9 cellular contexts compared by ENCODE assay signal in the genomic region with DNA sequence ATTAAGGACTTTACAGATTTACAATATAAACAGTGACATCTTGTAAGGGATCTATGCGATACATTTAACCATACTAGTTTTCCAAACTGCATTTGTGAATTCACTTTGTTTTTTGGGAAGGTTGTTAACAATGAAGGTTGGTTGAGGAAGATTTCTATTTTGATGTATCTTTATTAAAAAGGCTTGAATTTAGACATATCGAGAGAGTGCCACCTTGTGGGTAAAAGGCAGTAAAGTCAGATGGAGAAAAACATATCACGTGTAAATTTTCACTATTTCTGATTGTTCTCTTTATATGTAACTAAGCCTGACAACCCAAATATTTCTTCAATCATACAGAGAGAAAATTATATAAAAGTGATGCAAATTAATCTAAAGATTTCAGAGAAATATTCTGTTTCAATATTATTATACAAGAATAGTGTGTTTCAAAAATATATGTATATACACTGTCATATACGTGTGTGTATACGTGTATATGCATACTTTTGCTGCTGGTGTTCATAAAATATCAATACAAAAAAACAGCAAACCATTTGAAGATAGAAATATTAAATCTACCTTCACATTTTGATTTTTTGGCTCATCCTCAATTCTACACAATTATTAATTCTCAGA.
A peak's percentile ranks its signal among the peaks of the same experiment; 100 is the strongest.
DNase-seq lines count a peak whose midpoint lies in the region; ATAC-seq and TF ChIP-seq lines count a peak whose summit lies in the region.
"Had no signal": no experiment of that assay in that cellular context is flagged by ENCODE, and none has a peak within 500 bp of the region (broad histone marks: within the 10 kb centered on the region; RNA-seq: fewer than 3 reads in every experiment).

No MANE protein-coding gene starts in this region.

- no peak overlapping the region for H3K4me2 ChIP-seq in neural progenitor cell

- no peak for ATAC-seq in GM21529 (IDR thresholded peaks at IDR 0.05; ENCODE audit: unreplicated experiment)

- no peaks in the 10 kb centered on the region for H3K79me2 ChIP-seq in neural progenitor cell (ENCODE audit: low read depth)

- no peaks in the 10 kb centered on the region for H3K9me3 ChIP-seq in neural progenitor cell (ENCODE audit: low read depth)

- POLR2A ChIA-PET in GM10248 (lab: Yijun Ruan, JAX) = no interaction called here

- CTCF ChIA-PET in GM10248 (lab: Yijun Ruan, JAX) = no interaction called here

- peak; percentile 38 for TF ChIP-seq CTCF in GM10248 (IDR thresholded peaks at IDR 0.05; ENCODE audit: control extremely low read depth, extremely low read depth, low read depth, missing control alignments)
- peak; percentile 61 for TF ChIP-seq CTCF in LNCaP clone FGC (IDR thresholded peaks at IDR 0.05; ENCODE audit: control insufficient read depth, extremely low read depth, insufficient read depth)
- TF ChIP-seq CTCF in chondrocyte (IDR thresholded peaks at IDR 0.05) = peak; percentile 83
- peak; percentile 75 for TF ChIP-seq CTCF in neural progenitor cell (IDR thresholded peaks at IDR 0.05)

- H3K36me3 Mint-ChIP-seq in chondrocyte (ENCODE audit: low read depth) (no peaks in the 10 kb centered on the region), neural progenitor cell (no peaks in the 10 kb centered on the region)

- no peaks in the 10 kb centered on the region for H3F3A ChIP-seq in neural progenitor cell (ENCODE audit: low read depth)

- H3K27ac Mint-ChIP-seq in chondrocyte (ENCODE audit: unreplicated experiment) (no peak overlapping the region), neural progenitor cell (no peak overlapping the region)
- H3K27ac Mint-ChIP-seq: dendritic cell treated with granulocyte-macrophage colony-stimulating factor and Interleukin-4, amounts not matched to agents 40 ng/mL and 50 ng/mL, for 4 days had no signal

- H3K4me3 ChIP-seq in LNCaP clone FGC (ENCODE audit: low read depth, low read length) = no peak overlapping the region
- H3K4me3 ChIP-seq in neural progenitor cell = no peak overlapping the region

- peak; percentile 7 for DNase-seq in GM10248 (ENCODE audit: extremely low spot score)
- DNase-seq in LNCaP clone FGC (ENCODE audit: low read depth) = no peak
- DNase-seq in chondrocyte (ENCODE audit: low spot score) = no peak
- no peak for DNase-seq in neural progenitor cell (ENCODE audit: low spot score)
- no peak for DNase-seq in NCI-H2081 treated with DMSO at 0.1 percent for 48 hours (lab: John Stamatoyannopoulos, UW)
- no peak for DNase-seq in NCI-H510A treated with DMSO at 0.1 percent for 48 hours (lab: John Stamatoyannopoulos, UW)
- no peak for DNase-seq in stimulated activated CD4-positive, alpha-beta T cell treated with anti-CD3 and anti-CD28 coated beads, Interleukin-2, amount 100 ng/mL, for 48 hours

- H3K27me3 ChIP-seq in neural progenitor cell = no peaks in the 10 kb centered on the region

- peak overlapping the region; percentile 53 for H2AFZ ChIP-seq in neural progenitor cell (replicated peaks)

- H3K9ac ChIP-seq in neural progenitor cell = no peak overlapping the region

- H3K4me1 Mint-ChIP-seq in chondrocyte (ENCODE audit: low read depth) (no peaks in the 10 kb centered on the region), neural progenitor cell (peaks cover 7% of the 10 kb centered on the region)

- H4K20me1 ChIP-seq in neural progenitor cell (ENCODE audit: low read depth) = no peaks in the 10 kb centered on the region

- H3K4me1 ChIP-seq in neural progenitor cell = no peaks in the 10 kb centered on the region

- H3K27ac ChIP-seq in neural progenitor cell = no peak overlapping the region

- H3K4me3 Mint-ChIP-seq in chondrocyte (ENCODE audit: unreplicated experiment) = no peak overlapping the region
- H3K4me3 Mint-ChIP-seq in neural progenitor cell = no peak overlapping the region
- H3K4me3 Mint-ChIP-seq: dendritic cell treated with granulocyte-macrophage colony-stimulating factor and Interleukin-4, amounts not matched to agents 40 ng/mL and 50 ng/mL, for 4 days had no signal

- H3K27me3 Mint-ChIP-seq in chondrocyte (ENCODE audit: low read depth) (peaks cover 6% of the 10 kb centered on the region), neural progenitor cell (ENCODE audit: insufficient read depth, low read depth) (no peaks in the 10 kb centered on the region)
- H3K27me3 Mint-ChIP-seq: dendritic cell treated with granulocyte-macrophage colony-stimulating factor and Interleukin-4, amounts not matched to agents 40 ng/mL and 50 ng/mL, for 4 days had no signal

- H3K36me3 ChIP-seq in neural progenitor cell = no peaks in the 10 kb centered on the region

- H3K9me3 Mint-ChIP-seq in chondrocyte (ENCODE audit: low read depth) (no peaks in the 10 kb centered on the region), neural progenitor cell (no peaks in the 10 kb centered on the region)
- H3K9me3 Mint-ChIP-seq: dendritic cell treated with granulocyte-macrophage colony-stimulating factor and Interleukin-4, amounts not matched to agents 40 ng/mL and 50 ng/mL, for 4 days had no signal
